In the genomic region with DNA sequence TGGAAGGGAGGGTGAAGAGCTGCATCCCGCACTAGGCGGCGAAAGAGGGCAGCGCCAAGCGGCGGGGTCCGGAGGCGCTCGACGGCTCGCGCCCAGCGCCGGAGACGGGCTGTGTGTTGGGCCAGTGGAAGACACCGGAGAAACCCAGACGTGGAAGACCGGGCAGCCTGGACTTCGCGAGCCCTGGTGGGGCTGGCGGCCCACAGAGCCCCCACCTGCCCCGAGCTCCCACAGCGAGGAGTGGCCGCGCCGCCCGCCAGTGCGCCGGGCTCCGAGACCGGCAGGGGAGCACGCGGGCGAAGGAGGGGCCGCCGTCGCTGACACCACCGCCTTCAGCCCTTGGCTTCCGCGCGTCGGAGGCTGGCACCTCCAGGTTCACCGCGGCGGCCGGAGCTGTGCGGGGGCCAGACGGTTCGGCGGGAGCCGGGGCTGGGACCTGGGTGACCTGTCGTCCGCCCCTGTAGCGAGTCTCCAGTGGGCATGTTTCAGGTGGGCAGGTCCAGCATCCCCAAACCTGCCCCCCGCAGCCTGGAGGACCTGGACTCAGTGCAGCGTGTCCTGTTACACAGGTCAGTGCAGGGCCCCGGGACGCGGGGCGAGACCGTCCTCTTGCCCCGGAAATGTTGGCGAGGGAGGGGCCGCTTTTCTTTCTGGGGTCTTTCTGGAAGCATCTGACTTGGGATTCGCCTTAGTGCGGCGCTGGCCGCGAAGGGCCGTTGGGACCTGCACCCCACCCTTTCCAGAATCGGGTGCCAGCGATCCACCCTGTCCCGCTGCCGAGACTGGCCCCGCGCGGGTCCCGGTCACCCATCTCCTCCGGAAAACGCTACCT, we compare ENCODE assay signal across 8 cellular contexts. TPM values are rescaled to one million over a fixed set of nuclear protein-coding genes. Genes with fewer than 3 reads are reported as not detected.
DNase-seq lines count a peak whose midpoint lies in the region; ATAC-seq and TF ChIP-seq lines count a peak whose summit lies in the region.

No MANE protein-coding gene starts in this region.

- intact Hi-C loops in Calu3 (cut with micrococcal nuclease; ENCODE audit: unreplicated experiment), result no loop called here

- peaks cover 10% of the 10 kb centered on the region for H3K27me3 Mint-ChIP-seq in Calu3 (ENCODE audit: unreplicated experiment)
- peaks cover 33 to 38% of the 10 kb centered on the region in 2 donors for H3K27me3 Mint-ChIP-seq in natural killer cell treated with Interleukin-12 subunit alpha and Interleukin-12 subunit beta and Interleukin-15 and Interleukin-18, amount 100 ng/mL, for 72 hours

- peak overlapping the region; percentile 65 for H3K4me3 Mint-ChIP-seq in Calu3 (ENCODE audit: low read depth, unreplicated experiment)
- no peak overlapping the region for H3K4me3 Mint-ChIP-seq in natural killer cell treated with Interleukin-12 subunit alpha and Interleukin-12 subunit beta and Interleukin-15 and Interleukin-18, amount 100 ng/mL, for 72 hours

- H3K4me3 ChIP-seq in HAP-1, result peak overlapping the region; percentile 67
- H3K4me3 ChIP-seq in fibroblast of mammary gland (ENCODE audit: control insufficient read depth, low read depth, low read length), result peak overlapping the region; percentile 77

- DNase-seq in Calu3 (no peak), HAP-1 (ENCODE audit: low spot score in 2 of 2) (peak; percentile 68 to 83), fibroblast of mammary gland (ENCODE audit: low read depth) (peak; percentile 30), ureter (ENCODE audit: low spot score) (no peak), UCSD-AML1 (lab: John Stamatoyannopoulos, UW; ENCODE audit: unreplicated experiment) (no peak)
- no peak for DNase-seq in natural killer cell treated with Interleukin-12 subunit alpha and Interleukin-12 subunit beta and Interleukin-15 and Interleukin-18, amount 100 ng/mL, for 72 hours (ENCODE audit: low spot score)

- BruUV-seq in Calu3 (replicated peaks; lab: Mats Ljungman, UMichigan), result no TSS peak

- no peaks in the 10 kb centered on the region; the same call in 1 of the 2 replicates for H3K36me3 ChIP-seq in HAP-1 (replicated peaks)

- H3K4me1 ChIP-seq in HAP-1, result peaks cover 13% of the 10 kb centered on the region

- H3K9me3 Mint-ChIP-seq in Calu3 (ENCODE audit: low read depth, unreplicated experiment), result no peaks in the 10 kb centered on the region
- H3K9me3 Mint-ChIP-seq in natural killer cell treated with Interleukin-12 subunit alpha and Interleukin-12 subunit beta and Interleukin-15 and Interleukin-18, amount 100 ng/mL, for 72 hours, result peaks cover 5% of the 10 kb centered on the region

- H3K27ac Mint-ChIP-seq in Calu3 (ENCODE audit: unreplicated experiment), result no peak overlapping the region
- no peak overlapping the region for H3K27ac Mint-ChIP-seq in natural killer cell treated with Interleukin-12 subunit alpha and Interleukin-12 subunit beta and Interleukin-15 and Interleukin-18, amount 100 ng/mL, for 72 hours

- no peaks in the 10 kb centered on the region for H3K27me3 ChIP-seq in HAP-1 (ENCODE audit: low read depth)

- no peaks in the 10 kb centered on the region for H3K4me1 Mint-ChIP-seq in Calu3 (ENCODE audit: low read depth, unreplicated experiment)
- H3K4me1 Mint-ChIP-seq in natural killer cell treated with Interleukin-12 subunit alpha and Interleukin-12 subunit beta and Interleukin-15 and Interleukin-18, amount 100 ng/mL, for 72 hours (ENCODE audit: low read depth in 2 of 2), result no peaks in the 10 kb centered on the region

- TF ChIP-seq CTCF in Calu3 (IDR thresholded peaks at IDR 0.05; ENCODE audit: unreplicated experiment) (no peak), fibroblast of mammary gland (conservative IDR thresholded peaks at IDR 0.05; ENCODE audit: control insufficient read depth, insufficient read depth, low read depth, low read length) (peak; percentile 31)

- H3K9me3 ChIP-seq in HAP-1, result no peaks in the 10 kb centered on the region

- ATAC-seq in SK-N-SH treated with all-trans-retinoic acid at 6 μM for 48 hours (peak; percentile 95), GM21515 (IDR thresholded peaks at IDR 0.05; ENCODE audit: unreplicated experiment) (no peak)
- ATAC-seq in natural killer cell treated with Interleukin-12 subunit alpha and Interleukin-12 subunit beta and Interleukin-15 and Interleukin-18, amount 100 ng/mL, for 72 hours, result peak; percentile 48 to 66

- in situ Hi-C loops in HAP-1 (cut with MboI; ENCODE audit: low sequenced_read_pairs), result no loop called here

- H3K36me3 Mint-ChIP-seq in Calu3 (ENCODE audit: insufficient read depth, unreplicated experiment), result no peaks in the 10 kb centered on the region
- no peaks in the 10 kb centered on the region for H3K36me3 Mint-ChIP-seq in natural killer cell treated with Interleukin-12 subunit alpha and Interleukin-12 subunit beta and Interleukin-15 and Interleukin-18, amount 100 ng/mL, for 72 hours

- CTCF ChIA-PET in Calu3 (lab: Charles Lee), result interaction anchor here (0.5 to 1.5 kb wide), 7 partner anchors 9 to 224 kb away, joined by 3 to 8 read pairs (median 3); partner anchors contain the start of gene INTU

TF ChIP-seq in SK-N-SH treated with all-trans-retinoic acid at 6 μM for 48 hours, 23 proteins besides CTCF, POLR2A, EP300 and RAD21 (continues in another document):
- TF ChIP-seq TOX (CRISPR knock-in tag; IDR thresholded peaks at IDR 0.05; ENCODE audit: borderline replicate concordance) (no peak), ARNTL (CRISPR knock-in tag; IDR thresholded peaks at IDR 0.05; ENCODE audit: borderline replicate concordance, low read depth) (no peak), ZNF565 (CRISPR knock-in tag; conservative IDR thresholded peaks at IDR 0.05; ENCODE audit: low read depth) (no peak), OSR1 (CRISPR knock-in tag; IDR thresholded peaks at IDR 0.05) (no peak), ZNF70 (CRISPR knock-in tag; IDR thresholded peaks at IDR 0.05) (no peak), GLIS3 (CRISPR knock-in tag; IDR thresholded peaks at IDR 0.05) (no peak), POU6F1 (CRISPR knock-in tag; IDR thresholded peaks at IDR 0.05; ENCODE audit: borderline replicate concordance, low read depth) (no peak), ISL1 (CRISPR knock-in tag; IDR thresholded peaks at IDR 0.05) (no peak), RARB (CRISPR knock-in tag; IDR thresholded peaks at IDR 0.05) (no peak), ZNF8 (CRISPR knock-in tag; IDR thresholded peaks at IDR 0.05) (no peak), CSRNP3 (CRISPR knock-in tag; IDR thresholded peaks at IDR 0.05) (no peak), PPARA (CRISPR knock-in tag; IDR thresholded peaks at IDR 0.05; ENCODE audit: borderline replicate concordance) (no peak), BACH2 (CRISPR knock-in tag; IDR thresholded peaks at IDR 0.05; ENCODE audit: borderline replicate concordance) (no peak), ZC3H10 (CRISPR knock-in tag; IDR thresholded peaks at IDR 0.05) (no peak), TCF4 (CRISPR knock-in tag; IDR thresholded peaks at IDR 0.05; ENCODE audit: borderline replicate concordance) (no peak), ESRRG (CRISPR knock-in tag; IDR thresholded peaks at IDR 0.05) (no peak), CSDC2 (CRISPR knock-in tag; IDR thresholded peaks at IDR 0.05) (no peak)
- TF ChIP-seq, protein P1, sequence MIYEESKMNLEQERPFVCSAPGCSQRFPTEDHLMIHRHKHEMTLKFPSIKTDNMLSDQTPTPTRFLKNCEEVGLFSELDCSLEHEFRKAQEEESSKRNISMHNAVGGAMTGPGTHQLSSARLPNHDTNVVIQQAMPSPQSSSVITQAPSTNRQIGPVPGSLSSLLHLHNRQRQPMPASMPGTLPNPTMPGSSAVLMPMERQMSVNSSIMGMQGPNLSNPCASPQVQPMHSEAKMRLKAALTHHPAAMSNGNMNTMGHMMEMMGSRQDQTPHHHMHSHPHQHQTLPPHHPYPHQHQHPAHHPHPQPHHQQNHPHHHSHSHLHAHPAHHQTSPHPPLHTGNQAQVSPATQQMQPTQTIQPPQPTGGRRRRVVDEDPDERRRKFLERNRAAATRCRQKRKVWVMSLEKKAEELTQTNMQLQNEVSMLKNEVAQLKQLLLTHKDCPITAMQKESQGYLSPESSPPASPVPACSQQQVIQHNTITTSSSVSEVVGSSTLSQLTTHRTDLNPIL (CRISPR knock-in tag; IDR thresholded peaks at IDR 0.05; ENCODE audit: low read depth), result no peak

RNA-seq across cellular contexts. Expression of gene INTU, which starts 9.6 kb away (rescaled TPM):
- total RNA-seq in Calu3 (2022) (4.6 and 4.8 TPM in 2 replicates), ureter (15.0 TPM)
- total RNA-seq in natural killer cell treated with Interleukin-12 subunit alpha and Interleukin-12 subunit beta and Interleukin-15 and Interleukin-18, amount 100 ng/mL, for 72 hours, result under 1 TPM; 0.50 to 0.81 TPM

Comparison
In these comparisons a context has a peak if more than half of its experiments do, and no peak if none do; other contexts are left out.
1. DNase-seq: peak in HAP-1 (2 of 2) and fibroblast of mammary gland (single experiment); none in Calu3 (single experiment), natural killer cell treated with Interleukin-12 subunit alpha and Interleukin-12 subunit beta and Interleukin-15 and Interleukin-18, amount 100 ng/mL, for 72 hours (single experiment), ureter (single experiment) and UCSD-AML1 (single experiment).